In genomic region chr17:37737081-37737480, GRCh38 we compare ENCODE assay signal across 16 cellular contexts. TPM values are rescaled to one million over a fixed set of nuclear protein-coding genes. Genes with fewer than 3 reads are reported as not detected.
DNase-seq lines count a peak whose midpoint lies in the region; ATAC-seq and TF ChIP-seq lines count a peak whose summit lies in the region.
"Had no signal": no experiment of that assay in that cellular context is flagged by ENCODE, and none has a peak within 500 bp of the region (broad histone marks: within the 10 kb centered on the region; RNA-seq: fewer than 3 reads in every experiment).

No MANE protein-coding gene starts in this region.

- no peak overlapping the region for H3K4me3 ChIP-seq in AG09309 (ENCODE audit: control insufficient read depth, low read depth, low read length)
- H3K4me3 ChIP-seq: prostate gland, tibial nerve had no signal

- ATAC-seq in HG03039 (IDR thresholded peaks at IDR 0.05; ENCODE audit: unreplicated experiment), result no peak

- TF ChIP-seq CTCF in AG09309 (IDR thresholded peaks at IDR 0.05; ENCODE audit: control insufficient read depth, insufficient read depth, low read depth, low read length, missing control alignments) (peak; percentile 21), VCaP (conservative IDR thresholded peaks at IDR 0.05) (peak; percentile 65)

- no peak overlapping the region for H3K27ac ChIP-seq in VCaP
- H3K27ac ChIP-seq: prostate gland, tibial nerve had no signal

- intact Hi-C loops in posterior cingulate gyrus (cut with DNase I), result no loop called here

- DNase-seq in AG09309 (ENCODE audit: low read depth), result no peak
- peak; percentile 59 for DNase-seq in HT-29 (ENCODE audit: low spot score)
- DNase-seq in iris pigment epithelial cell (ENCODE audit: low read depth), result peak; percentile 23
- no peak for DNase-seq in NCI-H524 (lab: John Stamatoyannopoulos, UW)
- no peak for DNase-seq in stimulated activated CD4-positive, alpha-beta T cell treated with anti-CD3 and anti-CD28 coated beads, Interleukin-4, amount 100 ng/mL, for 24 hours
- no peak for DNase-seq in posterior cingulate gyrus
- DNase-seq: activated CD4-positive, alpha-beta memory T cell treated with anti-CD3 and anti-CD28 coated beads, Interleukin-2, amount 10 ng/mL, durations not matched to agents 7 days and 5 days; effector CD8-positive, alpha-beta T cell; NCI-H1694; NCI-H524 treated with DMSO at 0.1 percent for 48 hours; T-helper 9 cell had no signal

RNA-seq across cellular contexts. Expression of gene HNF1B, which starts 7.8 kb away (rescaled TPM):
- total RNA-seq in HT-29 (2014; rRNA removed; shearing (Covaris generic)), result 66.0 and 91.4 TPM in 2 replicates
- total RNA-seq: activated CD4-positive, alpha-beta memory T cell treated with anti-CD3 and anti-CD28 coated beads, Interleukin-2, amount 10 ng/mL, durations not matched to agents 7 days and 5 days; mononuclear cell; tibial nerve had no signal

Comparison
In these comparisons a context has a peak if more than half of its experiments do, and no peak if none do; other contexts are left out.
1. DNase-seq: peak in HT-29 (single experiment) and iris pigment epithelial cell (single experiment); none in AG09309 (single experiment), NCI-H524 (0 of 2), stimulated activated CD4-positive, alpha-beta T cell treated with anti-CD3 and anti-CD28 coated beads, Interleukin-4, amount 100 ng/mL, for 24 hours (single experiment) and posterior cingulate gyrus (0 of 10).